ENCODE assay signal across 8 cellular contexts in the genomic region with DNA sequence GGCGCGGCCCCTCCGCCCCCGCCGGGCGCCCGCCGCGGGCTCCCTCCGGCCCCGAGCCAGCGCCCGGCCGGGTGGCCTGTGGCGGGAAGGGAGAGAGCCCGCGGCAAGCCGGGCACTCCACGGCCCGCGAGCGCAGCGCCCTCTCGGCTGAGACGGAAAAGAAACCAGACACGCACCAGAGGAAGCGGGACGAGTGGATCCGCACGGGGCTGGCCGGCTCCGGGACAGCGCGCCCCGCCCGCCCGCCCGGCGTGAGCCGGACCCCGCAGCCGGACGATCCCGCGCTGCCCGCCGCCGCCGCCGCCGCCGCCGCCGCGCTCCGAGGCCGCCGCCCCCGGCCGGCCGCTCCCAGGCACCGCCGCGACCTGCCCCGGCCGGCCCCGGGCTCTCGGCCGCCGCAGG. TPM values are rescaled to one million over a fixed set of nuclear protein-coding genes. Genes with fewer than 3 reads are reported as not detected.
DNase-seq lines count a peak whose midpoint lies in the region; ATAC-seq and TF ChIP-seq lines count a peak whose summit lies in the region.

No MANE protein-coding gene starts in this region.

- ATAC-seq in GM21381 (IDR thresholded peaks at IDR 0.05; ENCODE audit: unreplicated experiment) (peak; percentile 29), GM18870 (IDR thresholded peaks at IDR 0.05; ENCODE audit: unreplicated experiment) (no peak)

- no peaks in the 10 kb centered on the region for H3K9me3 ChIP-seq in left ventricle myocardium inferior (replicated peaks)
- no peaks in the 10 kb centered on the region for H3K9me3 ChIP-seq in skeletal muscle satellite cell (replicated peaks; ENCODE audit: low read length)

- peak overlapping the region; percentile 98 for H3K4me2 ChIP-seq in skeletal muscle satellite cell (ENCODE audit: low read length)

- H3K36me3 ChIP-seq in left ventricle myocardium inferior (no peaks in the 10 kb centered on the region), skeletal muscle satellite cell (ENCODE audit: insufficient read depth, low read length) (peaks cover 16% of the 10 kb centered on the region)

- peak overlapping the region; percentile 93 for H3K4me3 ChIP-seq in left ventricle myocardium inferior
- H3K4me3 ChIP-seq in skeletal muscle satellite cell (ENCODE audit: low read length), result peak overlapping the region; percentile 83

- peaks cover 60% of the 10 kb centered on the region for H3K4me1 ChIP-seq in left ventricle myocardium inferior
- H3K4me1 ChIP-seq in skeletal muscle satellite cell (ENCODE audit: control insufficient read depth, insufficient read depth, low read length), result peaks cover 23% of the 10 kb centered on the region

- no peak for TF ChIP-seq CTCF in left ventricle myocardium inferior (IDR thresholded peaks at IDR 0.05; ENCODE audit: borderline replicate concordance)

- no peaks in the 10 kb centered on the region for H3K27me3 ChIP-seq in left ventricle myocardium inferior (ENCODE audit: low read depth)
- no peaks in the 10 kb centered on the region for H3K27me3 ChIP-seq in skeletal muscle satellite cell (ENCODE audit: control insufficient read depth, insufficient read depth, low read length)

- H3K27ac ChIP-seq in left ventricle myocardium inferior (replicated peaks), result peak overlapping the region; percentile 99

- intact Hi-C loops in left ventricle myocardium inferior (cut with micrococcal nuclease), result no loop called here

- H3K9ac ChIP-seq in skeletal muscle satellite cell (ENCODE audit: low read depth, low read length), result peak overlapping the region; percentile 97

- DNase-seq in DMS53 (lab: John Stamatoyannopoulos, UW) (peak; percentile 85), HT-29 (ENCODE audit: low spot score) (peak; percentile 33), left ventricle myocardium inferior (no peak), NCI-H2196 (lab: John Stamatoyannopoulos, UW; ENCODE audit: unreplicated experiment) (no peak)
- DNase-seq in activated T-cell treated with anti-CD3 and anti-CD28 coated beads, Interleukin-2, amount 50 U/mL, for 48 hours, result peak; percentile 39 to 52

RNA-seq across cellular contexts. Expression of gene ARHGAP21, which starts 0.3 kb away (rescaled TPM):
- total RNA-seq in HT-29 (2014; rRNA removed; shearing (Covaris generic)), result 31.7 and 33.7 TPM in 2 replicates
- 44.8 TPM for total RNA-seq in left ventricle myocardium inferior
- total RNA-seq in skeletal muscle satellite cell (2012; rRNA removed), result 62.7 and 80.6 TPM in 2 replicates

Comparison
In these comparisons a context has a peak if more than half of its experiments do, and no peak if none do; other contexts are left out.
1. DNase-seq: peak in DMS53 (single experiment), HT-29 (single experiment) and activated T-cell treated with anti-CD3 and anti-CD28 coated beads, Interleukin-2, amount 50 U/mL, for 48 hours (2 of 2); none in left ventricle myocardium inferior (single experiment) and NCI-H2196 (single experiment).